Comparison of ENCODE assay signal across 17 cellular contexts in the genomic region with DNA sequence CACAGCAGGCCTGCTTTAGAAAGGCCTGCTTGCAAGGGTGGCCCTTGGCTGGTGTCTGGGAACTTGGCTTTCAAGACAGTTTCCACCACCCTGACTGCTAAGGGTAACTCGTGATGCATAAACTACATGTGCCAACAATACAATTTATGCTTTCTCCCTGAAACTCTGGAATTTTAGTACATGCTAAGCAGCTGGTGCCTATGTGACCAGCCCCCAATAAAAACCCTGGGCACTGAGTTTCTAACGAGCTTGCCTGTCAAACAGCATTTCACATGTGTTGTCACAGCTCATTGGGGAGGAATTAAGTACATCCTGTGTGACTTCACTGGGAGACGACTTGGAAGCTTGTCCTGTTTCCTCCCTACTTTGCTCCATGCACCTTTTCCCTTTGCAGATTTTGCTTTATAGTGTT.
DNase-seq lines count a peak whose midpoint lies in the region; ATAC-seq and TF ChIP-seq lines count a peak whose summit lies in the region.
"Had no signal": no experiment of that assay in that cellular context is flagged by ENCODE, and none has a peak within 500 bp of the region (broad histone marks: within the 10 kb centered on the region; RNA-seq: fewer than 3 reads in every experiment).

No MANE protein-coding gene starts in this region.

- no peaks in the 10 kb centered on the region for H4K20me1 ChIP-seq in fibroblast of lung (ENCODE audit: control insufficient read depth, extremely low read depth, insufficient read depth, low read length)

- H3K27ac ChIP-seq in fibroblast of lung (ENCODE audit: insufficient read depth, low read length): no peak overlapping the region
- H3K27ac ChIP-seq: cardiac muscle cell, KMS-11 had no signal

- no peaks in the 10 kb centered on the region for H3K36me3 ChIP-seq in fibroblast of lung (ENCODE audit: control insufficient read depth, insufficient read depth, low read length)
- H3K36me3 ChIP-seq: cardiac muscle cell had no signal

- H3K4me1 ChIP-seq in fibroblast of lung (ENCODE audit: control insufficient read depth, extremely low read depth, insufficient read depth, low read length): peaks cover 2% of the 10 kb centered on the region

- no peaks in the 10 kb centered on the region for H3K9me3 ChIP-seq in fibroblast of lung (ENCODE audit: control insufficient read depth, insufficient read depth, low read depth, low read length)
- H3K9me3 ChIP-seq: mucosa of descending colon had no signal

- no peak for TF ChIP-seq CTCF in fibroblast of lung (conservative IDR thresholded peaks at IDR 0.05 in 1 of 2, IDR thresholded peaks at IDR 0.05 in 1 of 2; ENCODE audit: low read depth in 1 of 2, low read length in 2 of 2)
- TF ChIP-seq CTCF in omental fat pad (IDR thresholded peaks at IDR 0.05): no peak

- H3K27me3 ChIP-seq in fibroblast of lung (ENCODE audit: control insufficient read depth, insufficient read depth, low read length): no peaks in the 10 kb centered on the region
- H3K27me3 ChIP-seq: cardiac muscle cell had no signal

- DNase-seq in DMS79 treated with DMSO at 0.1 percent for 48 hours (lab: John Stamatoyannopoulos, UW) (peak; percentile 6), NCI-H446 (lab: John Stamatoyannopoulos, UW) (peak; percentile 24 to 79), fibroblast of lung (ENCODE audit: low read depth in 2 of 2) (peak; percentile 14 to 46), omental fat pad (ENCODE audit: low spot score) (no peak), T-helper 9 cell (no peak), hippocampal formation (lab: John Stamatoyannopoulos, UW) (no peak)
- no peak for DNase-seq in stimulated activated CD4-positive, alpha-beta T cell treated with anti-CD3 and anti-CD28 coated beads, Interleukin-4, amount 100 ng/mL, for 1 hour
- DNase-seq in activated naive CD4-positive, alpha-beta T cell treated with Interleukin-2 at 50 U/mL for 16 hours: no peak
- DNase-seq: activated CD4-positive, alpha-beta memory T cell treated with anti-CD3 and anti-CD28 coated beads, Interleukin-2, amount 10 ng/mL, durations not matched to agents 7 days and 5 days; activated gamma-delta T cell; CD4-positive, alpha-beta T cell; mucosa of descending colon; PC-3; stimulated activated CD4-positive, alpha-beta T cell treated with anti-CD3 and anti-CD28 coated beads, Interleukin-4, amount 100 ng/mL, for 4 hours; stimulated activated naive CD8-positive, alpha-beta T cell treated with anti-CD3 and anti-CD28 coated beads, Interleukin-15, amount 100 ng/mL, for 72 hours had no signal

- H3K4me2 ChIP-seq in fibroblast of lung (ENCODE audit: extremely low read depth, insufficient read depth, low read length): no peak overlapping the region
- H3K4me2 ChIP-seq: KMS-11 had no signal

- no peak overlapping the region for H3K9ac ChIP-seq in fibroblast of lung (ENCODE audit: insufficient read depth, low read length)
- H3K9ac ChIP-seq: KMS-11 had no signal

- peak; percentile 12 for ATAC-seq in omental fat pad (ENCODE audit: low FRiP score)
- ATAC-seq: mucosa of descending colon, PC-3 had no signal

- H3K4me3 ChIP-seq in fibroblast of lung (replicated peaks in 1 of 4; ENCODE audit: control extremely low read depth in 1 of 4, insufficient read depth in 1 of 4, low read depth in 3 of 4, low read length in 4 of 4): no peak overlapping the region
- H3K4me3 ChIP-seq: cardiac muscle cell, mucosa of descending colon had no signal

- no peak overlapping the region for H2AFZ ChIP-seq in fibroblast of lung (ENCODE audit: low read length)

- H3K79me2 ChIP-seq in fibroblast of lung (ENCODE audit: control insufficient read depth, insufficient read depth, low read length): no peaks in the 10 kb centered on the region

Comparison
In these comparisons a context has a peak if more than half of its experiments do, and no peak if none do; other contexts are left out.
1. DNase-seq: peak in DMS79 treated with DMSO at 0.1 percent for 48 hours (single experiment), NCI-H446 (2 of 2) and fibroblast of lung (2 of 2); none in omental fat pad (single experiment), stimulated activated CD4-positive, alpha-beta T cell treated with anti-CD3 and anti-CD28 coated beads, Interleukin-4, amount 100 ng/mL, for 1 hour (single experiment), T-helper 9 cell (single experiment), activated naive CD4-positive, alpha-beta T cell treated with Interleukin-2 at 50 U/mL for 16 hours (single experiment) and hippocampal formation (0 of 2).